Comparison of ENCODE assay signal across 11 cellular contexts in the genomic region with DNA sequence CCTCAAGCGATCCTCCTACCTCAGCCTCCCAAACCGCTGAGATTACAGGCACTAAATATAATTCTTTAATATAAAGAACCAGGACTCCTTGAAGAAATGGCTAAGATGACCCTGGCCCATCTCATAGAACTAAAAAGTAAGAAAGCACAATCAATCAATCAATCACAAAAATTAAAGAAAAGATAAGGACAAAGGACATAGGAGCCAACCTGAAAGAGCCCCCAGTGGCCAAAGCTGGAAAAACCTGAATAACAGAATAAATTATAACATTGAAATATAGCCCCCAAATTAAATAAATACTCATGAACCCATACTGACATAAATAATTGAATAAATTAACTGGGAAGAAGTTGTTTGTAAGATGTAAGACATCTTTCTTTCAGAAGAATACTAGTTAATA. TPM values are rescaled to one million over a fixed set of nuclear protein-coding genes. Genes with fewer than 3 reads are reported as not detected.
DNase-seq lines count a peak whose midpoint lies in the region; ATAC-seq and TF ChIP-seq lines count a peak whose summit lies in the region.
"Had no signal": no experiment of that assay in that cellular context is flagged by ENCODE, and none has a peak within 500 bp of the region (broad histone marks: within the 10 kb centered on the region; RNA-seq: fewer than 3 reads in every experiment).

No MANE protein-coding gene starts in this region.

- ATAC-seq in activated CD8-positive, alpha-beta T cell treated with anti-CD3 and anti-CD28 coated beads for 36 hours: no peak
- ATAC-seq in activated CD8-positive, alpha-beta T cell treated with anti-CD3 and anti-CD28 coated beads, Interleukin-2, amount 10 ng/mL, durations not matched to agents 7 days and 5 days: no peak
- ATAC-seq in HG03108 (IDR thresholded peaks at IDR 0.05; ENCODE audit: unreplicated experiment): no peak

- H3K4me3 ChIP-seq in OCI-LY1 (ENCODE audit: low read depth, low read length, poor library complexity, severe bottlenecking) (no peak overlapping the region), retinal pigment epithelial cell (ENCODE audit: low read length) (no peak overlapping the region)
- no peak overlapping the region for H3K4me3 ChIP-seq in effector memory CD4-positive, alpha-beta T cell (ENCODE audit: insufficient read depth, low read depth, low read length, poor library complexity, severe bottlenecking)

- no peaks in the 10 kb centered on the region for H3K36me3 ChIP-seq in OCI-LY1 (ENCODE audit: insufficient read depth, low read length)
- H3K36me3 ChIP-seq in effector memory CD4-positive, alpha-beta T cell (ENCODE audit: control insufficient read depth, insufficient read depth, low read length): no peaks in the 10 kb centered on the region

- no peaks in the 10 kb centered on the region for H3F3A ChIP-seq in OCI-LY1 (ENCODE audit: insufficient read depth, low read length)

- TF ChIP-seq CTCF in activated CD8-positive, alpha-beta T cell treated with anti-CD3 and anti-CD28 coated beads for 36 hours (IDR thresholded peaks at IDR 0.05): peak; percentile 58
- TF ChIP-seq CTCF in OCI-LY1 (IDR thresholded peaks at IDR 0.05; ENCODE audit: low read length) (peak; percentile 47), chondrocyte (IDR thresholded peaks at IDR 0.05) (peak; percentile 73), retinal pigment epithelial cell (conservative IDR thresholded peaks at IDR 0.05; ENCODE audit: low read depth, low read length) (peak; percentile 60)

- peaks cover 11% of the 10 kb centered on the region for H3K4me1 Mint-ChIP-seq in activated CD8-positive, alpha-beta T cell treated with anti-CD3 and anti-CD28 coated beads for 36 hours (ENCODE audit: low read depth)
- H3K4me1 Mint-ChIP-seq in activated CD8-positive, alpha-beta T cell treated with anti-CD3 and anti-CD28 coated beads, Interleukin-2, amount 10 ng/mL, durations not matched to agents 7 days and 5 days (ENCODE audit: low read depth): peaks cover 4% of the 10 kb centered on the region
- peaks cover 13% of the 10 kb centered on the region for H3K4me1 Mint-ChIP-seq in chondrocyte (ENCODE audit: low read depth)

- no peaks in the 10 kb centered on the region for H3K9me2 ChIP-seq in OCI-LY1 (ENCODE audit: low read depth, low read length)

- no peak overlapping the region for H2AFZ ChIP-seq in OCI-LY1 (ENCODE audit: low read length)

- no peak overlapping the region for H3K4me2 ChIP-seq in OCI-LY1 (ENCODE audit: low read length)

- H3K9me3 ChIP-seq in OCI-LY1 (ENCODE audit: low read length): no peaks in the 10 kb centered on the region
- H3K9me3 ChIP-seq in effector memory CD4-positive, alpha-beta T cell (ENCODE audit: control insufficient read depth, low read length): no peaks in the 10 kb centered on the region

- H3K27ac Mint-ChIP-seq in activated CD8-positive, alpha-beta T cell treated with anti-CD3 and anti-CD28 coated beads for 36 hours: no peak overlapping the region
- H3K27ac Mint-ChIP-seq in activated CD8-positive, alpha-beta T cell treated with anti-CD3 and anti-CD28 coated beads, Interleukin-2, amount 10 ng/mL, durations not matched to agents 7 days and 5 days: no peak overlapping the region
- H3K27ac Mint-ChIP-seq in chondrocyte (ENCODE audit: unreplicated experiment): no peak overlapping the region
- H3K27ac Mint-ChIP-seq: activated naive CD4-positive, alpha-beta T cell treated with anti-CD3 and anti-CD28 coated beads, Interleukin-2, amount 10 ng/mL, durations not matched to agents 7 days and 5 days had no signal

- H3K9me3 Mint-ChIP-seq in activated CD8-positive, alpha-beta T cell treated with anti-CD3 and anti-CD28 coated beads for 36 hours: no peaks in the 10 kb centered on the region
- H3K9me3 Mint-ChIP-seq in activated CD8-positive, alpha-beta T cell treated with anti-CD3 and anti-CD28 coated beads, Interleukin-2, amount 10 ng/mL, durations not matched to agents 7 days and 5 days (ENCODE audit: insufficient read depth): no peaks in the 10 kb centered on the region
- H3K9me3 Mint-ChIP-seq in chondrocyte (ENCODE audit: low read depth): no peaks in the 10 kb centered on the region
- H3K9me3 Mint-ChIP-seq: activated naive CD4-positive, alpha-beta T cell treated with anti-CD3 and anti-CD28 coated beads, Interleukin-2, amount 10 ng/mL, durations not matched to agents 7 days and 5 days had no signal

- no peaks in the 10 kb centered on the region for H3K27me3 ChIP-seq in OCI-LY1 (ENCODE audit: insufficient read depth, low read length)
- H3K27me3 ChIP-seq in effector memory CD4-positive, alpha-beta T cell (replicated peaks; ENCODE audit: control insufficient read depth, insufficient read depth, low read length, poor library complexity, severe bottlenecking): no peaks in the 10 kb centered on the region

- H3K4me1 ChIP-seq in OCI-LY1 (ENCODE audit: insufficient read depth, low read length, severe bottlenecking): no peaks in the 10 kb centered on the region
- H3K4me1 ChIP-seq in effector memory CD4-positive, alpha-beta T cell (ENCODE audit: control insufficient read depth, insufficient read depth, low read length, poor library complexity, severe bottlenecking): no peaks in the 10 kb centered on the region

- POLR2A ChIA-PET in activated CD8-positive, alpha-beta T cell treated with anti-CD3 and anti-CD28 coated beads for 36 hours (lab: Charles Lee): interaction anchor here (0.7 to 0.9 kb wide), 2 partner anchors 12 to 16 kb away, joined by 4 read pairs; no protein-coding TSS in a partner anchor
- POLR2A ChIA-PET in activated CD8-positive, alpha-beta T cell treated with anti-CD3 and anti-CD28 coated beads, Interleukin-2, amount 10 ng/mL, durations not matched to agents 7 days and 5 days (lab: Charles Lee): no interaction called here

- DNase-seq in activated CD8-positive, alpha-beta T cell treated with anti-CD3 and anti-CD28 coated beads for 36 hours: peak; percentile 38
- DNase-seq in activated CD8-positive, alpha-beta T cell treated with anti-CD3 and anti-CD28 coated beads, Interleukin-2, amount 10 ng/mL, durations not matched to agents 7 days and 5 days: no peak
- no peak for DNase-seq in chondrocyte (ENCODE audit: low spot score)
- DNase-seq in retinal pigment epithelial cell (ENCODE audit: low read depth): no peak
- DNase-seq in NCI-H748 treated with DMSO at 0.1 percent for 48 hours (lab: John Stamatoyannopoulos, UW): no peak
- no peak for DNase-seq in effector memory CD4-positive, alpha-beta T cell
- DNase-seq: activated CD4-positive, alpha-beta T cell treated with anti-CD3 and anti-CD28 coated beads for 48 hours; activated naive CD4-positive, alpha-beta T cell treated with anti-CD3 and anti-CD28 coated beads, Interleukin-2, amount 10 ng/mL, durations not matched to agents 7 days and 5 days; occipital lobe had no signal

- no peaks in the 10 kb centered on the region for H3K79me2 ChIP-seq in OCI-LY1 (ENCODE audit: insufficient read depth, low read length)

- H3K9ac ChIP-seq in OCI-LY1 (ENCODE audit: low read length): no peak overlapping the region

- no peaks in the 10 kb centered on the region for H3K36me3 Mint-ChIP-seq in activated CD8-positive, alpha-beta T cell treated with anti-CD3 and anti-CD28 coated beads for 36 hours (ENCODE audit: low read depth)
- H3K36me3 Mint-ChIP-seq in activated CD8-positive, alpha-beta T cell treated with anti-CD3 and anti-CD28 coated beads, Interleukin-2, amount 10 ng/mL, durations not matched to agents 7 days and 5 days (ENCODE audit: low read depth): no peaks in the 10 kb centered on the region
- no peaks in the 10 kb centered on the region for H3K36me3 Mint-ChIP-seq in chondrocyte (ENCODE audit: low read depth)

- intact Hi-C loops in activated CD8-positive, alpha-beta T cell treated with anti-CD3 and anti-CD28 coated beads for 36 hours (cut with micrococcal nuclease): no loop called here

- no peaks in the 10 kb centered on the region for H3K27me3 Mint-ChIP-seq in activated CD8-positive, alpha-beta T cell treated with anti-CD3 and anti-CD28 coated beads for 36 hours
- no peaks in the 10 kb centered on the region for H3K27me3 Mint-ChIP-seq in activated CD8-positive, alpha-beta T cell treated with anti-CD3 and anti-CD28 coated beads, Interleukin-2, amount 10 ng/mL, durations not matched to agents 7 days and 5 days (ENCODE audit: low read depth)
- H3K27me3 Mint-ChIP-seq in chondrocyte (ENCODE audit: low read depth): no peaks in the 10 kb centered on the region
- H3K27me3 Mint-ChIP-seq: activated naive CD4-positive, alpha-beta T cell treated with anti-CD3 and anti-CD28 coated beads, Interleukin-2, amount 10 ng/mL, durations not matched to agents 7 days and 5 days had no signal

- H3K27ac ChIP-seq in OCI-LY1 (ENCODE audit: low read depth, low read length, poor library complexity, severe bottlenecking): no peak overlapping the region
- no peak overlapping the region for H3K27ac ChIP-seq in effector memory CD4-positive, alpha-beta T cell (ENCODE audit: insufficient read depth, low read length, poor library complexity, severe bottlenecking)

- H3K4me3 Mint-ChIP-seq in activated CD8-positive, alpha-beta T cell treated with anti-CD3 and anti-CD28 coated beads for 36 hours: no peak overlapping the region
- no peak overlapping the region for H3K4me3 Mint-ChIP-seq in activated CD8-positive, alpha-beta T cell treated with anti-CD3 and anti-CD28 coated beads, Interleukin-2, amount 10 ng/mL, durations not matched to agents 7 days and 5 days
- no peak overlapping the region for H3K4me3 Mint-ChIP-seq in chondrocyte (ENCODE audit: unreplicated experiment)
- H3K4me3 Mint-ChIP-seq: activated naive CD4-positive, alpha-beta T cell treated with anti-CD3 and anti-CD28 coated beads, Interleukin-2, amount 10 ng/mL, durations not matched to agents 7 days and 5 days had no signal

- H4K20me1 ChIP-seq in OCI-LY1 (ENCODE audit: insufficient read depth, low read length): no peaks in the 10 kb centered on the region

- CTCF ChIA-PET in activated CD8-positive, alpha-beta T cell treated with anti-CD3 and anti-CD28 coated beads for 36 hours (lab: Charles Lee): interaction anchor here (0.6 to 2.0 kb wide), 9 partner anchors 9 to 40 kb away, joined by 3 to 17 read pairs (median 3); no protein-coding TSS in a partner anchor
- CTCF ChIA-PET in activated CD8-positive, alpha-beta T cell treated with anti-CD3 and anti-CD28 coated beads, Interleukin-2, amount 10 ng/mL, durations not matched to agents 7 days and 5 days (lab: Charles Lee): interaction anchor here (0.7 to 2.9 kb wide), 6 partner anchors 9 to 126 kb away, joined by 3 to 13 read pairs (median 6); a partner anchor contains a TSS

RNA-seq across cellular contexts. Expression of a gene that starts 8.9 kb away (rescaled TPM):
- under 1 TPM in 1 of 2 experiments, not detected in 1; 0.07 TPM for total RNA-seq in activated CD8-positive, alpha-beta T cell treated with anti-CD3 and anti-CD28 coated beads for 36 hours
- under 1 TPM; 0.08 to 0.13 TPM for total RNA-seq in activated CD8-positive, alpha-beta T cell treated with anti-CD3 and anti-CD28 coated beads, Interleukin-2, amount 10 ng/mL, durations not matched to agents 7 days and 5 days
- total RNA-seq in chondrocyte: 0.19 TPM in 1 of 3 replicates, not detected in the others

RNA-seq across cellular contexts. Expression of a gene that starts 45.9 kb away (rescaled TPM):
- 100 to 1,000 TPM; 591 to 597 TPM for total RNA-seq in activated CD8-positive, alpha-beta T cell treated with anti-CD3 and anti-CD28 coated beads for 36 hours
- total RNA-seq in activated CD8-positive, alpha-beta T cell treated with anti-CD3 and anti-CD28 coated beads, Interleukin-2, amount 10 ng/mL, durations not matched to agents 7 days and 5 days: 100 to 1,000 TPM; 856 to 880 TPM
- 248 to 259 TPM (median 256 TPM) in 3 replicates for total RNA-seq in chondrocyte
